8 cellular contexts compared by ENCODE assay signal in genomic region chr17:2171725-2172446, GRCh38.
A peak's percentile ranks its signal among the peaks of the same experiment; 100 is the strongest.
DNase-seq lines count a peak whose midpoint lies in the region; ATAC-seq and TF ChIP-seq lines count a peak whose summit lies in the region.

No MANE protein-coding gene starts in this region.

- no peak overlapping the region for H3K4me3 Mint-ChIP-seq in activated CD4-positive, alpha-beta T cell treated with anti-CD3 and anti-CD28 coated beads for 36 hours

- peak overlapping the region; percentile 49 for H3K9ac ChIP-seq in mammary epithelial cell (ENCODE audit: insufficient read depth, low read length)

- H3K79me2 ChIP-seq in mammary epithelial cell (ENCODE audit: insufficient read depth, low read length): no peaks in the 10 kb centered on the region

- 20% methylated on average over 7 of the region's 11 CpGs for WGBS in mammary epithelial cell (ENCODE audit: low coverage, missing lambda C conversion rate)
- WGBS in testis, 2 donors: 30 to 38% methylated on average over 11 of the region's 11 CpGs

- H3K27ac Mint-ChIP-seq in activated CD4-positive, alpha-beta T cell treated with anti-CD3 and anti-CD28 coated beads for 36 hours: no peak overlapping the region

- CTCF ChIA-PET in mammary epithelial cell (lab: Charles Lee; ENCODE audit: low non-redundant PET): no interaction called here
- CTCF ChIA-PET in activated CD4-positive, alpha-beta T cell treated with anti-CD3 and anti-CD28 coated beads for 36 hours (lab: Charles Lee): interaction anchor here (0.6 to 1.2 kb wide), 3 partner anchors 29 to 136 kb away, joined by 3 to 5 read pairs (median 4); no protein-coding TSS in a partner anchor

- intact Hi-C loops in mammary epithelial cell (cut with micrococcal nuclease) (no loop called here), left lung (cut with DNase I) (loop anchor here in 1 of 2 donors (5.0 kb wide), 1 partner anchor 65 kb away; no protein-coding TSS in a partner anchor), testis (cut with DNase I; ENCODE audit: low total_unique reads) (loop anchor here (10.0 kb wide), 2 partner anchors 63 to 77 kb away; no protein-coding TSS in a partner anchor)
- intact Hi-C loops in activated CD4-positive, alpha-beta T cell treated with anti-CD3 and anti-CD28 coated beads for 36 hours (cut with DNase I, micrococcal nuclease): loop anchor here in 1 of 2 experiments (2.0 kb wide), 2 partner anchors 109 to 117 kb away; partner anchors contain the start of gene HIC1

- no peaks in the 10 kb centered on the region for H3K4me1 Mint-ChIP-seq in activated CD4-positive, alpha-beta T cell treated with anti-CD3 and anti-CD28 coated beads for 36 hours

- TF ChIP-seq POLR2A in testis (IDR thresholded peaks at IDR 0.05): no peak

- peak overlapping the region; percentile 68 for H2AFZ ChIP-seq in mammary epithelial cell (ENCODE audit: low read depth, low read length)

- dilution Hi-C loops in mammary epithelial cell (cut with HindIII; ENCODE audit: low sequenced_read_pairs): no loop called here

- no TSS peak for BruUV-seq in mammary epithelial cell (replicated peaks; lab: Mats Ljungman, UMichigan)

- POLR2A ChIA-PET in activated CD4-positive, alpha-beta T cell treated with anti-CD3 and anti-CD28 coated beads for 36 hours (lab: Charles Lee): no interaction called here

- peak overlapping the region; percentile 62 for H3K27ac ChIP-seq in mammary epithelial cell (ENCODE audit: insufficient read depth, low read depth, low read length)
- peak overlapping the region; percentile 78 to 89 for H3K27ac ChIP-seq in left lung
- peak overlapping the region in 1 of 2 donors; percentile 59 for H3K27ac ChIP-seq in testis

- no peaks in the 10 kb centered on the region for H4K20me1 ChIP-seq in mammary epithelial cell (ENCODE audit: insufficient read depth, low read length)

- H3K36me3 ChIP-seq in mammary epithelial cell (ENCODE audit: insufficient read depth, low read length): peaks cover 13% of the 10 kb centered on the region
- peaks cover 0 to 15% of the 10 kb centered on the region in 2 donors for H3K36me3 ChIP-seq in left lung
- H3K36me3 ChIP-seq in testis (ENCODE audit: low read depth, missing control alignments): no peaks in the 10 kb centered on the region

- H3K9me3 ChIP-seq in mammary epithelial cell (replicated peaks; ENCODE audit: insufficient read depth, low read length) (no peaks in the 10 kb centered on the region), left lung (no peaks in the 10 kb centered on the region), testis (no peaks in the 10 kb centered on the region)

- H3K4me3 ChIP-seq in mammary epithelial cell (replicated peaks in 1 of 3; ENCODE audit: insufficient read depth in 1 of 3, low read depth in 2 of 3, low read length in 3 of 3) (no peak overlapping the region), left lung (no peak overlapping the region), testis (no peak overlapping the region)

- H3K4me1 ChIP-seq in mammary epithelial cell (ENCODE audit: insufficient read depth, low read length) (peaks cover 27% of the 10 kb centered on the region), left lung (peaks cover 48 to 53% of the 10 kb centered on the region in 2 donors), testis (peaks cover 45% of the 10 kb centered on the region)

- DNase-seq in NCI-H1092 (lab: John Stamatoyannopoulos, UW) (peak; percentile 68), mammary epithelial cell (peak; percentile 72), left lung (peak in 1 of 2 donors; percentile 83), testis (peak; percentile 61)
- DNase-seq in activated CD4-positive, alpha-beta T cell treated with anti-CD3 and anti-CD28 coated beads for 36 hours: no peak

- H3K4me2 ChIP-seq in mammary epithelial cell (ENCODE audit: insufficient read depth, low read depth, low read length): peak overlapping the region; percentile 59

- no peaks in the 10 kb centered on the region for H3K27me3 ChIP-seq in mammary epithelial cell (ENCODE audit: insufficient read depth, low read length)
- no peaks in the 10 kb centered on the region for H3K27me3 ChIP-seq in left lung
- H3K27me3 ChIP-seq in testis: no peaks in the 10 kb centered on the region

- H3K36me3 Mint-ChIP-seq in activated CD4-positive, alpha-beta T cell treated with anti-CD3 and anti-CD28 coated beads for 36 hours (ENCODE audit: low read depth): peaks cover 14% of the 10 kb centered on the region

- TF ChIP-seq CTCF in mammary epithelial cell (conservative IDR thresholded peaks at IDR 0.05 in 1 of 2, IDR thresholded peaks at IDR 0.05 in 1 of 2; ENCODE audit: extremely low read depth in 1 of 2, insufficient read depth in 1 of 2, low read depth in 1 of 2, low read length in 2 of 2): no peak
- TF ChIP-seq CTCF in left lung (IDR thresholded peaks at IDR 0.05): no peak
- no peak for TF ChIP-seq CTCF in testis (IDR thresholded peaks at IDR 0.05)

- in situ Hi-C loops in mammary epithelial cell (cut with MboI; ENCODE audit: low sequenced_read_pairs in 2 of 2): no loop called here

- H3K27me3 Mint-ChIP-seq in activated CD4-positive, alpha-beta T cell treated with anti-CD3 and anti-CD28 coated beads for 36 hours: no peaks in the 10 kb centered on the region

- no peaks in the 10 kb centered on the region for H3K9me3 Mint-ChIP-seq in activated CD4-positive, alpha-beta T cell treated with anti-CD3 and anti-CD28 coated beads for 36 hours (ENCODE audit: low read depth)

- ATAC-seq in left lung (peak; percentile 82), HG03354 (IDR thresholded peaks at IDR 0.05; ENCODE audit: poor library complexity, severe bottlenecking, unreplicated experiment) (no peak), GM18517 (IDR thresholded peaks at IDR 0.05; ENCODE audit: unreplicated experiment) (no peak), HG03469 (IDR thresholded peaks at IDR 0.05; ENCODE audit: unreplicated experiment) (no peak)
- no peak for ATAC-seq in activated CD4-positive, alpha-beta T cell treated with anti-CD3 and anti-CD28 coated beads for 36 hours
